ENCODE assay signal across 8 cellular contexts in the genomic region with DNA sequence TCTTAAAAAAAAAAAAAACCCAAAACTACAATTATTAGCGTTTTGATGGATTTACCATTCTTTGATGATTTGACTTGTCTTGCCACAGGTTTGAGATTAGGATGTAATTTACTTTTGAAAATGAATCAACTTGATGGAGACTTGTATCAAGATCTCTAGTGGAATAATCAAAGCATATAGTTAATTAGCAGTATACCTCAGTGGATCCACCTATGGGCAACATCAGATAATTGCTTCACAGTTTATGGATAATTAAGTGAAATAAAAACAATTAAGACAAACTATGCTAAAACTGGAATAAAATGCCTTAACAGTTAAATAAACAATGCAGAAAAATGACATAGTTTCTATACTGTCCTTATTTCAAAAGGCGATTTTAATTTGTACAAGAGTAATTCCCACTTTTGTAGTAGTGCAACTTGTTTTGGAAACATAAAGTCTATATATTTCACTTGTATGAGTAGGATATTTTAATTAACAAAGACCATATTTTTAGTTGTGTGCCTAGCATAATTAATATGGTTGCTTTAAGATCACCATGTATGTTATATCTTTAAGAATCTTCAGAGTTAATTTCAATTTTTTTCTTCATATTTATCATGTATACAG. TPM values are rescaled to one million over a fixed set of nuclear protein-coding genes. Genes with fewer than 3 reads are reported as not detected.
DNase-seq lines count a peak whose midpoint lies in the region; ATAC-seq and TF ChIP-seq lines count a peak whose summit lies in the region.

No MANE protein-coding gene starts in this region.

- no peak for TF ChIP-seq POLR2A in tibial nerve (IDR thresholded peaks at IDR 0.05)

- TF ChIP-seq CTCF in foreskin keratinocyte (conservative IDR thresholded peaks at IDR 0.05) = peak; percentile 65
- TF ChIP-seq CTCF in tibial nerve (IDR thresholded peaks at IDR 0.05) = peak in 3 of 5 experiments; percentile 6 to 22 (median 21)

- H3K27me3 ChIP-seq in foreskin keratinocyte = no peaks in the 10 kb centered on the region
- H3K27me3 ChIP-seq in tibial nerve = no peaks in the 10 kb centered on the region

- ATAC-seq in foreskin keratinocyte (no peak), GM21390 (IDR thresholded peaks at IDR 0.05; ENCODE audit: unreplicated experiment) (no peak)

- no peak for TF ChIP-seq EP300 in tibial nerve (IDR thresholded peaks at IDR 0.05)

- H3K9me3 ChIP-seq in tibial nerve = no peaks in the 10 kb centered on the region

- peaks cover 0 to 7% (median 4%) of the 10 kb centered on the region in 3 donors for H3K36me3 ChIP-seq in tibial nerve

- H3K27ac ChIP-seq in foreskin keratinocyte (peak overlapping the region; percentile 87), tibial nerve (peak overlapping the region in 3 of 4 donors; percentile 98 to 100 (median 99))

- no peaks in the 10 kb centered on the region for H3K27me3 Mint-ChIP-seq in activated naive CD8-positive, alpha-beta T cell
- no peaks in the 10 kb centered on the region for H3K27me3 Mint-ChIP-seq in activated naive CD8-positive, alpha-beta T cell treated with anti-CD3 and anti-CD28 coated beads for 36 hours
- no peaks in the 10 kb centered on the region for H3K27me3 Mint-ChIP-seq in T-helper 1 cell treated with Interleukin-12 subunit alpha and Interleukin-12 subunit beta and Interleukin-4 antibody, amounts not matched to agents 30 μg/mL and 1 μg/mL, for 36 hours (ENCODE audit: low read depth)

- H3K4me1 ChIP-seq in foreskin keratinocyte = peaks cover 12% of the 10 kb centered on the region
- H3K4me1 ChIP-seq in tibial nerve = peaks cover 0 to 53% (median 4%) of the 10 kb centered on the region in 4 donors

- H3K4me1 Mint-ChIP-seq in activated naive CD8-positive, alpha-beta T cell (ENCODE audit: low read depth) = peaks cover 28% of the 10 kb centered on the region
- H3K4me1 Mint-ChIP-seq in activated naive CD8-positive, alpha-beta T cell treated with anti-CD3 and anti-CD28 coated beads for 36 hours = peaks cover 25% of the 10 kb centered on the region
- H3K4me1 Mint-ChIP-seq in T-helper 1 cell treated with Interleukin-12 subunit alpha and Interleukin-12 subunit beta and Interleukin-4 antibody, amounts not matched to agents 30 μg/mL and 1 μg/mL, for 36 hours (ENCODE audit: low read depth) = peaks cover 34% of the 10 kb centered on the region

- peaks cover 2% of the 10 kb centered on the region for H3K36me3 Mint-ChIP-seq in activated naive CD8-positive, alpha-beta T cell
- peaks cover 5% of the 10 kb centered on the region for H3K36me3 Mint-ChIP-seq in activated naive CD8-positive, alpha-beta T cell treated with anti-CD3 and anti-CD28 coated beads for 36 hours
- peaks cover 16% of the 10 kb centered on the region for H3K36me3 Mint-ChIP-seq in T-helper 1 cell treated with Interleukin-12 subunit alpha and Interleukin-12 subunit beta and Interleukin-4 antibody, amounts not matched to agents 30 μg/mL and 1 μg/mL, for 36 hours (ENCODE audit: low read depth)

- no peak overlapping the region for H3K4me3 ChIP-seq in tibial nerve

- no peaks in the 10 kb centered on the region for H3K9me3 Mint-ChIP-seq in activated naive CD8-positive, alpha-beta T cell (ENCODE audit: low read depth)
- H3K9me3 Mint-ChIP-seq in activated naive CD8-positive, alpha-beta T cell treated with anti-CD3 and anti-CD28 coated beads for 36 hours = no peaks in the 10 kb centered on the region
- no peaks in the 10 kb centered on the region for H3K9me3 Mint-ChIP-seq in T-helper 1 cell treated with Interleukin-12 subunit alpha and Interleukin-12 subunit beta and Interleukin-4 antibody, amounts not matched to agents 30 μg/mL and 1 μg/mL, for 36 hours

- WGBS in tibial nerve, 2 donors = 58% methylated on average over 2 of the region's 2 CpGs

- H3K4me3 Mint-ChIP-seq in activated naive CD8-positive, alpha-beta T cell = peak overlapping the region; percentile 93
- no peak overlapping the region for H3K4me3 Mint-ChIP-seq in activated naive CD8-positive, alpha-beta T cell treated with anti-CD3 and anti-CD28 coated beads for 36 hours
- H3K4me3 Mint-ChIP-seq in T-helper 1 cell treated with Interleukin-12 subunit alpha and Interleukin-12 subunit beta and Interleukin-4 antibody, amounts not matched to agents 30 μg/mL and 1 μg/mL, for 36 hours = peak overlapping the region; percentile 85

- no peak for DNase-seq in activated naive CD8-positive, alpha-beta T cell treated with anti-CD3 and anti-CD28 coated beads for 36 hours
- DNase-seq in foreskin keratinocyte = peak in 1 of 2 donors; percentile 29
- no peak for DNase-seq in tibial nerve (ENCODE audit: low spot score in 2 of 2)
- DNase-seq in NCI-H2081 treated with DMSO at 0.1 percent for 48 hours (lab: John Stamatoyannopoulos, UW) = no peak
- DNase-seq in stimulated activated CD4-positive, alpha-beta T cell treated with anti-CD3 and anti-CD28 coated beads, Interleukin-4, amount 100 ng/mL, for 4 hours = no peak

- no peak overlapping the region for H3K27ac Mint-ChIP-seq in activated naive CD8-positive, alpha-beta T cell
- no peak overlapping the region for H3K27ac Mint-ChIP-seq in activated naive CD8-positive, alpha-beta T cell treated with anti-CD3 and anti-CD28 coated beads for 36 hours
- H3K27ac Mint-ChIP-seq in T-helper 1 cell treated with Interleukin-12 subunit alpha and Interleukin-12 subunit beta and Interleukin-4 antibody, amounts not matched to agents 30 μg/mL and 1 μg/mL, for 36 hours = peak overlapping the region; percentile 72

RNA-seq across cellular contexts. Expression of a gene that starts 4.2 kb away (rescaled TPM):
- total RNA-seq in activated naive CD8-positive, alpha-beta T cell treated with anti-CD3 and anti-CD28 coated beads for 36 hours = 1 to 10 TPM; 3.0 to 4.0 TPM
- total RNA-seq in foreskin keratinocyte = 9.1 and 13.2 TPM in 2 replicates
- 2.0 and 2.1 TPM in 2 replicates for polyA plus RNA-seq in foreskin keratinocyte
- total RNA-seq in tibial nerve = 10 to 100 TPM; 16.2 to 33.4 (median 23.9) TPM
